31 cellular contexts compared by ENCODE assay signal in the genomic region with DNA sequence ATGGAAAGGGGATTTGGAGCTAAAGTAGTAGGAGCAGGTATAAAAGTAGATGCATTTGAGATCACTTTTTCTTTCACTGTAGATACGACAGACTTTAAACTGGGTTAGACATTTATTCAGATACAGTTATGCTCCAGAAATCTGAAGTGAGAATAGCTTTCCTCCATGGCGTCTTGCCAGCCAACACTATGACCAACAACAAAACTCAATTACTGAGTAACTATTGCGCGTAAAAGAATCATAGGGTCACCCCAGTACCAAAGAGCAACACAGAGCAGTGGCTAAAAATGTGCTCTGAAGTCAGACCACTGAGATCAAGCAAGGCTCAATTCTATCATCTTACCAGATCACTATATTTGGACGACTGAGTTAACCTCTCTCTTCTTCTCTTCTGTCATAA.
"Had no signal": no experiment of that assay in that cellular context is flagged by ENCODE, and none has a peak within 500 bp of the region (broad histone marks: within the 10 kb centered on the region; RNA-seq: fewer than 3 reads in every experiment).

No MANE protein-coding gene starts in this region.

- H3K9me3 Mint-ChIP-seq: activated naive CD8-positive, alpha-beta T cell treated with anti-CD3 and anti-CD28 coated beads, Interleukin-2, amount 10 ng/mL, durations not matched to agents 7 days and 5 days had no signal

- ATAC-seq: activated CD8-positive, alpha-beta T cell treated with anti-CD3 and anti-CD28 coated beads for 36 hours; activated T-cell treated with anti-CD3 and anti-CD28 coated beads, Interleukin-2, amount 50 U/mL, for 72 hours; activated T-helper 17 cell treated with anti-CD3 and anti-CD28 coated beads, Interleukin-2, amount 50 U/mL, for 72 hours had no signal

- H3K4me1 ChIP-seq: ascending aorta had no signal

- H3K4me3 Mint-ChIP-seq: activated CD4-positive, alpha-beta T cell treated with anti-CD3 and anti-CD28 coated beads, Interleukin-2, amount 10 ng/mL, durations not matched to agents 24 days and 14 days; activated CD8-positive, alpha-beta T cell treated with anti-CD3 and anti-CD28 coated beads for 36 hours; activated naive CD4-positive, alpha-beta T cell treated with anti-CD3 and anti-CD28 coated beads, Interleukin-2, amount 50 U/mL, for 24 hours; activated naive CD8-positive, alpha-beta T cell treated with anti-CD3 and anti-CD28 coated beads, Interleukin-2, amount 10 ng/mL, durations not matched to agents 7 days and 5 days; activated T-cell treated with anti-CD3 and anti-CD28 coated beads, Interleukin-2, amount 50 U/mL, for 72 hours; activated T-helper 17 cell treated with anti-CD3 and anti-CD28 coated beads, Interleukin-2, amount 50 U/mL, for 72 hours had no signal

- H3K27ac Mint-ChIP-seq: activated CD4-positive, alpha-beta T cell treated with anti-CD3 and anti-CD28 coated beads, Interleukin-2, amount 10 ng/mL, durations not matched to agents 24 days and 14 days; activated CD8-positive, alpha-beta T cell treated with anti-CD3 and anti-CD28 coated beads for 36 hours; activated naive CD4-positive, alpha-beta T cell treated with anti-CD3 and anti-CD28 coated beads, Interleukin-2, amount 50 U/mL, for 24 hours; activated naive CD8-positive, alpha-beta T cell treated with anti-CD3 and anti-CD28 coated beads, Interleukin-2, amount 10 ng/mL, durations not matched to agents 7 days and 5 days; activated T-cell treated with anti-CD3 and anti-CD28 coated beads, Interleukin-2, amount 50 U/mL, for 72 hours; activated T-helper 17 cell treated with anti-CD3 and anti-CD28 coated beads, Interleukin-2, amount 50 U/mL, for 72 hours had no signal

- H3K9me3 ChIP-seq: ascending aorta had no signal

- DNase-seq: activated CD4-positive, alpha-beta T cell treated with anti-CD3 and anti-CD28 coated beads, Interleukin-2, amount 10 ng/mL, durations not matched to agents 24 days and 14 days; activated CD4-positive, alpha-beta T cell treated with anti-CD3 and anti-CD28 coated beads, Interleukin-2, amount 50 U/mL, for 4 hours; activated CD4-positive, CD25-positive, alpha-beta regulatory T cell; activated CD8-positive, alpha-beta T cell treated with anti-CD3 and anti-CD28 coated beads for 36 hours; activated effector memory CD4-positive, alpha-beta T cell treated with anti-CD3 and anti-CD28 coated beads, Interleukin-2, amount 50 U/mL, for 16 hours; activated naive CD4-positive, alpha-beta T cell; activated naive CD8-positive, alpha-beta T cell treated with anti-CD3 and anti-CD28 coated beads, Interleukin-2, amount 10 ng/mL, durations not matched to agents 7 days and 5 days; activated T-cell treated with anti-CD3 and anti-CD28 coated beads, Interleukin-2, amount 50 U/mL, for 1 hour; activated T-cell treated with anti-CD3 and anti-CD28 coated beads, Interleukin-2, amount 50 U/mL, for 72 hours; amygdala; KG1; MM.1S; MV-4-11; NCI-H1092; NCI-H1436 treated with DMSO at 0.1 percent for 48 hours; NCI-H1694 treated with DMSO at 0.1 percent for 48 hours; NCI-H2029; NCI-H2107; NCI-H2171; NCI-H510A; NCI-H526; NCI-H748 treated with DMSO at 0.1 percent for 48 hours; OCI-M1; Right ventricle myocardium superior; T1000; WERI-Rb-1 had no signal

- H3K4me3 ChIP-seq: ascending aorta, cardiac muscle cell, SK-N-MC had no signal

- H3K27me3 Mint-ChIP-seq: activated CD4-positive, alpha-beta T cell treated with anti-CD3 and anti-CD28 coated beads, Interleukin-2, amount 10 ng/mL, durations not matched to agents 24 days and 14 days; activated CD8-positive, alpha-beta T cell treated with anti-CD3 and anti-CD28 coated beads for 36 hours; activated naive CD4-positive, alpha-beta T cell treated with anti-CD3 and anti-CD28 coated beads, Interleukin-2, amount 50 U/mL, for 24 hours; activated naive CD8-positive, alpha-beta T cell treated with anti-CD3 and anti-CD28 coated beads, Interleukin-2, amount 10 ng/mL, durations not matched to agents 7 days and 5 days; activated T-helper 17 cell treated with anti-CD3 and anti-CD28 coated beads, Interleukin-2, amount 50 U/mL, for 72 hours had no signal

- H3K36me3 ChIP-seq: ascending aorta, cardiac muscle cell, WERI-Rb-1 had no signal

- H3K36me3 Mint-ChIP-seq: activated naive CD4-positive, alpha-beta T cell treated with anti-CD3 and anti-CD28 coated beads, Interleukin-2, amount 50 U/mL, for 24 hours; activated naive CD8-positive, alpha-beta T cell treated with anti-CD3 and anti-CD28 coated beads, Interleukin-2, amount 10 ng/mL, durations not matched to agents 7 days and 5 days had no signal

- H3K27me3 ChIP-seq: ascending aorta, cardiac muscle cell had no signal

- H3K27ac ChIP-seq: ascending aorta, cardiac muscle cell, SK-N-MC, WERI-Rb-1 had no signal

- H3K4me1 Mint-ChIP-seq: activated CD4-positive, alpha-beta T cell treated with anti-CD3 and anti-CD28 coated beads, Interleukin-2, amount 10 ng/mL, durations not matched to agents 24 days and 14 days; activated naive CD4-positive, alpha-beta T cell treated with anti-CD3 and anti-CD28 coated beads, Interleukin-2, amount 50 U/mL, for 24 hours; activated naive CD8-positive, alpha-beta T cell treated with anti-CD3 and anti-CD28 coated beads, Interleukin-2, amount 10 ng/mL, durations not matched to agents 7 days and 5 days; activated T-helper 17 cell treated with anti-CD3 and anti-CD28 coated beads, Interleukin-2, amount 50 U/mL, for 72 hours had no signal
